21 cellular contexts compared by ENCODE assay signal in the genomic region with DNA sequence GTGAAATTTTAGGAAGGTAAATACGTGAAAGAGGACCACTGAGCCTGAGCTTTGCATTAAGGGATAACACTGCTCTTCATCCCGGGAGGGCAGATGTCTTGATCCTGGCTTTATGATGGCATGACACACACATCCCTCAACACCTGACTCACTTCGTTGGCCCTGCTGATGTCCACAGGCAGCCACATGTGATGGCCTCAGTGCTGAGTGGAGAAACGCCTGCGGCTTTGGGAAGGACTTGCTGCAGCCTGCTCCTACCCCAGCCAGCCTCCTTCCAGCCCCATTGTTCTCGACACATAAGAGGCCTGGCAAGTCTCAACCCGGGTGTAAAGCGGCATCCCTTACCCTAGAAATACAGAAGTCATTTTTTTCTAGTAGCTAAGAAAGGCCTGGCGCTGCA.
DNase-seq lines count a peak whose midpoint lies in the region; TF ChIP-seq lines count a peak whose summit lies in the region.
"Had no signal": no experiment of that assay in that cellular context is flagged by ENCODE, and none has a peak within 500 bp of the region (broad histone marks: within the 10 kb centered on the region; RNA-seq: fewer than 3 reads in every experiment).

No MANE protein-coding gene starts in this region.

- H3K4me2 ChIP-seq in smooth muscle cell, result peak overlapping the region; percentile 22
- H3K4me2 ChIP-seq: PC-9 had no signal

- H3K36me3 Mint-ChIP-seq in activated T-cell treated with anti-CD3 and anti-CD28 coated beads, Interleukin-2, amount 50 U/mL, for 24 hours (ENCODE audit: low read depth), result no peaks in the 10 kb centered on the region
- H3K36me3 Mint-ChIP-seq: activated naive CD4-positive, alpha-beta T cell treated with anti-CD3 and anti-CD28 coated beads, Interleukin-2, amount 50 U/mL, for 24 hours; memory B cell; naive B cell had no signal

- H3K4me3 ChIP-seq in esophagus squamous epithelium (no peak overlapping the region), smooth muscle cell (no peak overlapping the region)
- H3K4me3 ChIP-seq: K562, PC-9, SK-N-MC, upper lobe of left lung had no signal

- peaks cover 13% of the 10 kb centered on the region for H3F3A ChIP-seq in smooth muscle cell (ENCODE audit: low read depth)

- TF ChIP-seq CTCF in RWPE1 (conservative IDR thresholded peaks at IDR 0.05; ENCODE audit: low read depth) (no peak), esophagus squamous epithelium (IDR thresholded peaks at IDR 0.05) (no peak), smooth muscle cell (IDR thresholded peaks at IDR 0.05; ENCODE audit: borderline replicate concordance, insufficient read depth, poor library complexity, severe bottlenecking) (no peak)

- no peaks in the 10 kb centered on the region for H4K20me1 ChIP-seq in smooth muscle cell (ENCODE audit: low read depth)

- no peaks in the 10 kb centered on the region for H3K36me3 ChIP-seq in esophagus squamous epithelium
- no peaks in the 10 kb centered on the region for H3K36me3 ChIP-seq in smooth muscle cell (ENCODE audit: low read depth)
- H3K36me3 ChIP-seq: upper lobe of left lung had no signal

- H3K27me3 Mint-ChIP-seq in activated T-cell treated with anti-CD3 and anti-CD28 coated beads, Interleukin-2, amount 50 U/mL, for 24 hours, result peaks cover 28% of the 10 kb centered on the region
- H3K27me3 Mint-ChIP-seq: activated naive CD4-positive, alpha-beta T cell treated with anti-CD3 and anti-CD28 coated beads, Interleukin-2, amount 50 U/mL, for 24 hours had no signal

- H3K9me3 ChIP-seq in esophagus squamous epithelium (no peaks in the 10 kb centered on the region), smooth muscle cell (replicated peaks; ENCODE audit: low read depth) (no peaks in the 10 kb centered on the region)
- H3K9me3 ChIP-seq: upper lobe of left lung had no signal

- no peak overlapping the region for H3K4me3 Mint-ChIP-seq in activated T-cell treated with anti-CD3 and anti-CD28 coated beads, Interleukin-2, amount 50 U/mL, for 24 hours
- H3K4me3 Mint-ChIP-seq: activated naive CD4-positive, alpha-beta T cell treated with anti-CD3 and anti-CD28 coated beads, Interleukin-2, amount 50 U/mL, for 24 hours; B cell; endodermal cell; memory B cell; stimulated activated naive CD8-positive, alpha-beta T cell treated with anti-CD3 and anti-CD28 coated beads, Interleukin-15, amount 100 ng/mL, for 72 hours had no signal

- CTCF ChIA-PET in RWPE1 (lab: Yijun Ruan, JAX), result interaction anchor here (0.5 to 1.4 kb wide), 7 partner anchors 15 to 706 kb away, joined by 3 to 12 read pairs (median 3); no protein-coding TSS in a partner anchor

- H3K27me3 ChIP-seq in esophagus squamous epithelium (no peaks in the 10 kb centered on the region), smooth muscle cell (ENCODE audit: low read depth) (no peaks in the 10 kb centered on the region)
- H3K27me3 ChIP-seq: upper lobe of left lung had no signal

- H3K27ac ChIP-seq in RWPE1, result peak overlapping the region; percentile 88
- peak overlapping the region; percentile 25 to 66 (median 52) for H3K27ac ChIP-seq in esophagus squamous epithelium
- peak overlapping the region; percentile 80 for H3K27ac ChIP-seq in smooth muscle cell (ENCODE audit: low read depth)
- H3K27ac ChIP-seq: PC-9, SK-N-MC, upper lobe of left lung had no signal

- DNase-seq in HPDE6-E6E7 (ENCODE audit: extremely low spot score) (peak; percentile 95), RWPE1 (ENCODE audit: low spot score) (peak; percentile 97), esophagus squamous epithelium (lab: John Stamatoyannopoulos, UW) (no peak), smooth muscle cell (lab: John Stamatoyannopoulos, UW; ENCODE audit: unreplicated experiment) (no peak), hippocampal formation (lab: John Stamatoyannopoulos, UW) (no peak), SKM-1 (lab: John Stamatoyannopoulos, UW; ENCODE audit: unreplicated experiment) (no peak)
- no peak for DNase-seq in activated T-cell treated with anti-CD3 and anti-CD28 coated beads, Interleukin-2, amount 50 U/mL, for 24 hours
- DNase-seq: Calu3; endodermal cell; naive B cell; NCI-H1105; NCI-H2107; PC-9; stimulated activated naive CD8-positive, alpha-beta T cell treated with anti-CD3 and anti-CD28 coated beads, Interleukin-15, amount 100 ng/mL, for 72 hours; T1000; upper lobe of left lung had no signal

- H3K9me3 Mint-ChIP-seq in activated T-cell treated with anti-CD3 and anti-CD28 coated beads, Interleukin-2, amount 50 U/mL, for 24 hours, result no peaks in the 10 kb centered on the region
- H3K9me3 Mint-ChIP-seq: activated naive CD4-positive, alpha-beta T cell treated with anti-CD3 and anti-CD28 coated beads, Interleukin-2, amount 50 U/mL, for 24 hours; endodermal cell; memory B cell; naive B cell; stimulated activated naive CD8-positive, alpha-beta T cell treated with anti-CD3 and anti-CD28 coated beads, Interleukin-15, amount 100 ng/mL, for 72 hours had no signal

- peaks cover 23% of the 10 kb centered on the region for H3K4me1 Mint-ChIP-seq in activated T-cell treated with anti-CD3 and anti-CD28 coated beads, Interleukin-2, amount 50 U/mL, for 24 hours (ENCODE audit: low read depth)
- H3K4me1 Mint-ChIP-seq: naive B cell had no signal

- TF ChIP-seq POLR2A in esophagus squamous epithelium (IDR thresholded peaks at IDR 0.05), result no peak

- H3K9ac ChIP-seq in smooth muscle cell (ENCODE audit: low read depth), result peak overlapping the region; percentile 41

- intact Hi-C loops in esophagus squamous epithelium (cut with DNase I), result no loop called here

- WGBS in esophagus squamous epithelium, 2 donors, result 44 to 61% methylated on average over 4 to 9 of the region's 9 CpGs
- WGBS in smooth muscle cell (ENCODE audit: low lambda C conversion rate), result 63% methylated on average over 9 of the region's 9 CpGs

- H3K79me2 ChIP-seq in smooth muscle cell (ENCODE audit: low read depth), result no peaks in the 10 kb centered on the region

- peaks cover 18 to 84% (median 40%) of the 10 kb centered on the region in 3 donors for H3K4me1 ChIP-seq in esophagus squamous epithelium
- peaks cover 21% of the 10 kb centered on the region for H3K4me1 ChIP-seq in smooth muscle cell (ENCODE audit: low read depth)
- H3K4me1 ChIP-seq: upper lobe of left lung had no signal

- no peak overlapping the region for H3K27ac Mint-ChIP-seq in activated T-cell treated with anti-CD3 and anti-CD28 coated beads, Interleukin-2, amount 50 U/mL, for 24 hours
- H3K27ac Mint-ChIP-seq: activated naive CD4-positive, alpha-beta T cell treated with anti-CD3 and anti-CD28 coated beads, Interleukin-2, amount 50 U/mL, for 24 hours; B cell; endodermal cell; memory B cell; naive B cell; stimulated activated naive CD8-positive, alpha-beta T cell treated with anti-CD3 and anti-CD28 coated beads, Interleukin-15, amount 100 ng/mL, for 72 hours had no signal

- POLR2A ChIA-PET in RWPE1 (lab: Yijun Ruan, JAX; ENCODE audit: low non-redundant PET), result no interaction called here

- H2AFZ ChIP-seq in smooth muscle cell (ENCODE audit: low read depth), result no peak overlapping the region
- H2AFZ ChIP-seq: PC-9 had no signal

Comparison
In these comparisons a context has a peak if more than half of its experiments do, and no peak if none do; other contexts are left out.
1. DNase-seq: peak in HPDE6-E6E7 (single experiment) and RWPE1 (single experiment); none in esophagus squamous epithelium (single experiment), smooth muscle cell (single experiment), hippocampal formation (0 of 2), SKM-1 (single experiment) and activated T-cell treated with anti-CD3 and anti-CD28 coated beads, Interleukin-2, amount 50 U/mL, for 24 hours (single experiment).
2. Peak in every context shown above with its lines, with median percentiles within 50 percentile points of each other: H3K27ac ChIP-seq.